8 cellular contexts compared by ENCODE assay signal in the genomic region with DNA sequence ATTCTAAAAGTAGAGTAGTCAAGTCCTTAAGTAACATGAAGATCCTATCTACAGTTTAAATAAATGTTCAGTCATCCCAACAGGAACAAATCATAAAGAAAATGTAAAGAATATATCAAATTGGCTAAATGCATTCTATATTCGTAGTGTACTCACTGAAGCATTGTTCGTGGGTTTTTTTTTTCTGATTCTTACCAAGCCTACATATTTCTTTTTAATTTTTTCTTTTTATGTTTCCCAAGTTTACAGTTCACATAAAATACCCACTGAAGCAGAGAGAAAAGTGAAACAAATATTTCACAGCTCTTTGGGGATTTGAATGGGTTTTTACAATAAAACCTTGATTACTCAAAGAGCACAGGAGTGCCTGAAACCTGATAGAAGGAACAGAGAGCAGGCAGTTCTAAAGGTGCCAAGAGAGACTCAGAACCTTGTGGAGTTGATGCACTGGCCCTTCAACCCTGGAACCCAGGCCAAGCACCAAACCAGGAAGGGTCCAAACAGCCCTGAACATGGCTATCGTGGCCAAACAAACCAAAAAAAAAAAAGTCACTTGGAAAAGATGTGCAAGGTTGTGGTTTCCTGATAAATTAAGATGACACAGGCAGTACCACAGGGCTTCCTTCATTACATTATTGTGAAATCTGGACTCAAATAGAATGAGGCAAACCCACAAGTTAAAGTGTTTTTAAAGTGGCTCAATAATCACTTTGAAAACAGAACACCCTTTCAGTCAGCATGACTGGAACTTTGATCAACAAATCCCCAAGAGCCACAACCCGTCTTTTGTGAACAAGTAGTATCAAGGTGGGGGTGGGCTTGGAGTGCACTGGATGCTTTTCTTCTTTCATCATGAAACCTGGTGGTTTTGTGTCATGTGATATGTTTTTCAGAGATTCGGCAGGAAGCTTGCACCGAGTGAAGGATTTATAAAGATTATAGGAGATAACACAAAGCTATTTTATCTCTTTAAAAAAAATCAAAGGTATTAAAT.
DNase-seq lines count a peak whose midpoint lies in the region; ATAC-seq and TF ChIP-seq lines count a peak whose summit lies in the region.
"Had no signal": no experiment of that assay in that cellular context is flagged by ENCODE, and none has a peak within 500 bp of the region (broad histone marks: within the 10 kb centered on the region; RNA-seq: fewer than 3 reads in every experiment).

No MANE protein-coding gene starts in this region.

- peaks cover 4% of the 10 kb centered on the region for H3K9me3 Mint-ChIP-seq in T-helper 1 cell treated with Interleukin-12 subunit alpha and Interleukin-12 subunit beta and Interleukin-4 antibody, amounts not matched to agents 30 μg/mL and 1 μg/mL, for 36 hours

- DNase-seq in HL-60 (ENCODE audit: low read depth in 1 of 2, low spot score in 1 of 2) (peak; percentile 69 to 77), glomerular visceral epithelial cell (ENCODE audit: extremely low spot score) (peak; percentile 98), stromal cell of bone marrow (ENCODE audit: low read depth) (peak; percentile 93), NCI-H1694 (lab: John Stamatoyannopoulos, UW) (no peak), NCI-H146 treated with DMSO at 0.1 percent for 48 hours (lab: John Stamatoyannopoulos, UW; ENCODE audit: unreplicated experiment) (no peak)

- H3K27ac Mint-ChIP-seq in T-helper 1 cell treated with Interleukin-12 subunit alpha and Interleukin-12 subunit beta and Interleukin-4 antibody, amounts not matched to agents 30 μg/mL and 1 μg/mL, for 36 hours = peak overlapping the region; percentile 29

- no peaks in the 10 kb centered on the region for H3K27me3 ChIP-seq in HL-60 (ENCODE audit: insufficient read depth, poor library complexity, severe bottlenecking)

- H3K36me3 Mint-ChIP-seq in T-helper 1 cell treated with Interleukin-12 subunit alpha and Interleukin-12 subunit beta and Interleukin-4 antibody, amounts not matched to agents 30 μg/mL and 1 μg/mL, for 36 hours (ENCODE audit: low read depth) = peaks cover 2% of the 10 kb centered on the region

- no peak for TF ChIP-seq CTCF in HL-60 (IDR thresholded peaks at IDR 0.05; ENCODE audit: insufficient read depth, low read length)

- H3K27me3 Mint-ChIP-seq in T-helper 1 cell treated with Interleukin-12 subunit alpha and Interleukin-12 subunit beta and Interleukin-4 antibody, amounts not matched to agents 30 μg/mL and 1 μg/mL, for 36 hours (ENCODE audit: low read depth) = no peaks in the 10 kb centered on the region

- no peak overlapping the region for H3K27ac ChIP-seq in HL-60 (replicated peaks)
- H3K27ac ChIP-seq: neutrophil had no signal

- peaks cover 14% of the 10 kb centered on the region for H3K4me1 Mint-ChIP-seq in T-helper 1 cell treated with Interleukin-12 subunit alpha and Interleukin-12 subunit beta and Interleukin-4 antibody, amounts not matched to agents 30 μg/mL and 1 μg/mL, for 36 hours (ENCODE audit: low read depth)

- ATAC-seq in GM18502 (IDR thresholded peaks at IDR 0.05; ENCODE audit: poor library complexity, unreplicated experiment) = peak; percentile 57

- H3K4me3 ChIP-seq in HL-60 (replicated peaks; ENCODE audit: insufficient read depth, low read length) = no peak overlapping the region

- H3K4me3 Mint-ChIP-seq in T-helper 1 cell treated with Interleukin-12 subunit alpha and Interleukin-12 subunit beta and Interleukin-4 antibody, amounts not matched to agents 30 μg/mL and 1 μg/mL, for 36 hours = no peak overlapping the region

Comparison
In these comparisons a context has a peak if more than half of its experiments do, and no peak if none do; other contexts are left out.
1. DNase-seq: peak in HL-60 (2 of 2), glomerular visceral epithelial cell (single experiment) and stromal cell of bone marrow (single experiment); none in NCI-H1694 (single experiment) and NCI-H146 treated with DMSO at 0.1 percent for 48 hours (single experiment).